In genomic region chr3:101150504-101150903, GRCh38 we compare ENCODE assay signal across 16 cellular contexts.
A peak's percentile ranks its signal among the peaks of the same experiment; 100 is the strongest.
DNase-seq lines count a peak whose midpoint lies in the region; ATAC-seq and TF ChIP-seq lines count a peak whose summit lies in the region.
"Had no signal": no experiment of that assay in that cellular context is flagged by ENCODE, and none has a peak within 500 bp of the region (broad histone marks: within the 10 kb centered on the region; RNA-seq: fewer than 3 reads in every experiment).

No MANE protein-coding gene starts in this region.

- H3F3A ChIP-seq in PC-9 (ENCODE audit: insufficient read depth, low read depth) = no peaks in the 10 kb centered on the region

- H3K23ac ChIP-seq in H9 (ENCODE audit: insufficient read length, low read depth, low read length) = no peak overlapping the region

- WGBS in H9 (ENCODE audit: extremely low coverage, insufficient read length, low lambda C conversion rate) = no CpG with 5 or more reads among the region's 2 CpGs

- H4K5ac ChIP-seq in H9 (ENCODE audit: insufficient read length, low read depth, low read length) = no peak overlapping the region

- no TSS peak for BruUV-seq in PC-9 (replicated peaks; lab: Mats Ljungman, UMichigan)

- H3K9me2 ChIP-seq in PC-9 (ENCODE audit: insufficient read depth) = no peaks in the 10 kb centered on the region

- no peaks in the 10 kb centered on the region for H4K20me1 ChIP-seq in H9 (ENCODE audit: control insufficient read depth, insufficient read depth, insufficient read length)
- H4K20me1 ChIP-seq in PC-9 (ENCODE audit: insufficient read depth) = no peaks in the 10 kb centered on the region

- TF ChIP-seq POLR2A in erythroblast (IDR thresholded peaks at IDR 0.05; ENCODE audit: low read length) = no peak

- H3K79me1 ChIP-seq in H9 (ENCODE audit: insufficient read depth, low read depth, low read length, poor library complexity, severe bottlenecking) = no peaks in the 10 kb centered on the region

- H3K56ac ChIP-seq in H9 (ENCODE audit: insufficient read length, low read depth, low read length) = no peak overlapping the region

- no peaks in the 10 kb centered on the region for H3K36me3 Mint-ChIP-seq in H9 (ENCODE audit: insufficient read depth in 1 of 3, low read depth in 3 of 3)
- H3K36me3 Mint-ChIP-seq: CD4-positive, CD25-positive, alpha-beta regulatory T cell; CD8-positive, alpha-beta memory T cell had no signal

- no peak overlapping the region for H2BK20ac ChIP-seq in H9 (ENCODE audit: low read depth, low read length, poor library complexity, severe bottlenecking)

- H3K4me3 Mint-ChIP-seq in H9 = no peak overlapping the region
- H3K4me3 Mint-ChIP-seq: CD4-positive, CD25-positive, alpha-beta regulatory T cell; CD8-positive, alpha-beta memory T cell had no signal

- no peak overlapping the region for H2BK15ac ChIP-seq in H9 (ENCODE audit: low read depth, low read length)

- no peaks in the 10 kb centered on the region for H3K27me3 ChIP-seq in H9 (ENCODE audit: insufficient read depth, low read length)
- H3K27me3 ChIP-seq in PC-9 (ENCODE audit: insufficient read depth, low read depth) = no peaks in the 10 kb centered on the region
- H3K27me3 ChIP-seq in dorsolateral prefrontal cortex = peaks cover 0 to 7% (median 0%) of the 10 kb centered on the region in 45 donors
- H3K27me3 ChIP-seq: BE2C had no signal

- H3K4me1 ChIP-seq in H9 (ENCODE audit: insufficient read depth, low read length) (no peaks in the 10 kb centered on the region), PC-9 (replicated peaks; ENCODE audit: insufficient read depth) (no peaks in the 10 kb centered on the region)
- H3K4me1 ChIP-seq: Caco-2 had no signal

- no peak overlapping the region for H3K4me3 ChIP-seq in PC-9
- H3K4me3 ChIP-seq in dorsolateral prefrontal cortex = no peak overlapping the region
- H3K4me3 ChIP-seq: GM23248 had no signal

- CTCF ChIA-PET in PC-9 (lab: Charles Lee) = no interaction called here

- no peaks in the 10 kb centered on the region; a peak in 1 of 5 replicates for H3K9me3 Mint-ChIP-seq in H9

- no peaks in the 10 kb centered on the region for H3K79me2 ChIP-seq in H9 (ENCODE audit: insufficient read depth, low read length)
- no peaks in the 10 kb centered on the region for H3K79me2 ChIP-seq in PC-9 (ENCODE audit: low read depth)

- H2AFZ ChIP-seq in H9 (ENCODE audit: low read length) (peak overlapping the region; percentile 32), PC-9 (peak overlapping the region; percentile 37; the same call in 1 of the 2 replicates)

- H3K9me3 ChIP-seq in H9 (ENCODE audit: control insufficient read depth, low read depth, low read length) (no peaks in the 10 kb centered on the region), PC-9 (ENCODE audit: insufficient read depth, low read depth) (no peaks in the 10 kb centered on the region; the same call in 1 of the 2 replicates)
- H3K9me3 ChIP-seq: BE2C, Caco-2 had no signal

- H3K27ac ChIP-seq in H9 (ENCODE audit: insufficient read length, low read depth, low read length) = no peak overlapping the region
- H3K27ac ChIP-seq in PC-9 = no peak overlapping the region
- H3K27ac ChIP-seq in dorsolateral prefrontal cortex = no peak overlapping the region
- H3K27ac ChIP-seq: GM23248 had no signal

- H2BK120ac ChIP-seq in H9 (ENCODE audit: low read depth, low read length, poor library complexity, severe bottlenecking) = peak overlapping the region; percentile 61

- no peaks in the 10 kb centered on the region for H3K27me3 Mint-ChIP-seq in H9 (ENCODE audit: low read depth)

- peak; percentile 17 for ATAC-seq in sciatic nerve
- no peak for ATAC-seq in GM21526 (IDR thresholded peaks at IDR 0.05; ENCODE audit: low FRiP score, unreplicated experiment)

- no peak overlapping the region for H3T11ph ChIP-seq in H9 (ENCODE audit: low read length)

- no peak overlapping the region for H3K27ac Mint-ChIP-seq in H9
- H3K27ac Mint-ChIP-seq: CD4-positive, CD25-positive, alpha-beta regulatory T cell had no signal

- H2AK5ac ChIP-seq in H9 (ENCODE audit: insufficient read length, low read length) = no peak overlapping the region

- H3K4me2 ChIP-seq in H9 (ENCODE audit: insufficient read depth, insufficient read length, low read length) (no peak overlapping the region), PC-9 (no peak overlapping the region)

- peaks cover 6% of the 10 kb centered on the region in 2 experiments for H3K4me1 Mint-ChIP-seq in H9
- H3K4me1 Mint-ChIP-seq: CD4-positive, CD25-positive, alpha-beta regulatory T cell; CD8-positive, alpha-beta memory T cell had no signal

- H2BK12ac ChIP-seq in H9 (ENCODE audit: insufficient read length, low read depth, low read length) = no peak overlapping the region

- no peak overlapping the region for H3K14ac ChIP-seq in H9 (ENCODE audit: insufficient read depth, low read length)

- no peak for TF ChIP-seq CTCF in H9 (conservative IDR thresholded peaks at IDR 0.05)
- TF ChIP-seq CTCF in PC-9 (conservative IDR thresholded peaks at IDR 0.05) = no peak
- no peak for TF ChIP-seq CTCF in dorsolateral prefrontal cortex (IDR thresholded peaks at IDR 0.05 in 54 of 56, conservative IDR thresholded peaks at IDR 0.05 in 2 of 56; ENCODE audit: low read depth in 1 of 56, partially characterized antibody in 56 of 56)

- POLR2A ChIA-PET in PC-9 (lab: Charles Lee; ENCODE audit: unreplicated experiment) = interaction anchor here (0.6 kb wide), 1 partner anchor 15 kb away, joined by 4 read pairs; no protein-coding TSS in a partner anchor

- intact Hi-C loops in PC-9 (cut with micrococcal nuclease; ENCODE audit: unreplicated experiment) = no loop called here
- intact Hi-C loops in sciatic nerve (cut with DNase I) = no loop called here
- intact Hi-C loops in dorsolateral prefrontal cortex (cut with DNase I) = no loop called here

- H3K36me3 ChIP-seq in PC-9 (ENCODE audit: low read depth) = no peaks in the 10 kb centered on the region
- H3K36me3 ChIP-seq: BE2C had no signal

- no peak overlapping the region for H3K4ac ChIP-seq in H9 (ENCODE audit: low read depth, low read length)

- no peak for DNase-seq in H9
- DNase-seq in PC-9 = no peak
- peak; percentile 13 to 15 for DNase-seq in erythroblast (lab: John Stamatoyannopoulos, UW)
- DNase-seq in sciatic nerve (ENCODE audit: low spot score) = no peak
- no peak for DNase-seq in COLO668 (lab: John Stamatoyannopoulos, UW; ENCODE audit: unreplicated experiment)
- no peak for DNase-seq in dorsolateral prefrontal cortex
- DNase-seq: ACHN; BE2C; C1 segment of cervical spinal cord; Caco-2; CD4-positive, CD25-positive, alpha-beta regulatory T cell; CD8-positive, alpha-beta memory T cell; GM23248; H7; IMR-90 had no signal

- H2BK5ac ChIP-seq in H9 (ENCODE audit: insufficient read length, low read length) = no peak overlapping the region

- no peak overlapping the region for H4K91ac ChIP-seq in H9 (ENCODE audit: insufficient read length, low read depth, low read length)

- H3K23me2 ChIP-seq in H9 (ENCODE audit: insufficient read length, low read depth, low read length, poor library complexity, severe bottlenecking) = no peaks in the 10 kb centered on the region

- no peak overlapping the region for H3K18ac ChIP-seq in H9 (ENCODE audit: insufficient read length, low read depth, low read length)

- H4K8ac ChIP-seq in H9 (replicated peaks; ENCODE audit: insufficient read length, low read depth, low read length) = no peak overlapping the region

- no peak overlapping the region for H3K9ac ChIP-seq in H9 (ENCODE audit: extremely low read depth, insufficient read length, low read length)
- H3K9ac ChIP-seq: GM23248 had no signal

Comparison
In these comparisons a context has a peak if more than half of its experiments do, and no peak if none do; other contexts are left out.
1. DNase-seq: peak in erythroblast (2 of 2); none in H9 (single experiment), PC-9 (0 of 2), sciatic nerve (single experiment), COLO668 (single experiment) and dorsolateral prefrontal cortex (0 of 10).